ENCODE assay signal across 26 cellular contexts in genomic region chr9:91032056-91032455, GRCh38.
DNase-seq lines count a peak whose midpoint lies in the region; ATAC-seq, FAIRE-seq and TF ChIP-seq lines count a peak whose summit lies in the region.
"Had no signal": no experiment of that assay in that cellular context is flagged by ENCODE, and none has a peak within 500 bp of the region (broad histone marks: within the 10 kb centered on the region; RNA-seq: fewer than 3 reads in every experiment).

No MANE protein-coding gene starts in this region.

- H3K9ac ChIP-seq in kidney (ENCODE audit: low read length in 2 of 2): no peak overlapping the region
- H3K9ac ChIP-seq: BLaER1 treated with 17β-estradiol and CSF1 and Interleukin-3, amounts not matched to agents 10 nM and 100 nM had no signal

- intact Hi-C loops in Right ventricle myocardium inferior (cut with DNase I): loop anchor here (10.0 kb wide), 1 partner anchor 653 kb away; no protein-coding TSS in a partner anchor
- intact Hi-C loops in kidney (cut with DNase I): loop anchor here (10.0 kb wide), 1 partner anchor 403 kb away; no protein-coding TSS in a partner anchor

- peaks cover 3% of the 10 kb centered on the region for H3K4me1 ChIP-seq in cardiac muscle cell (ENCODE audit: low read depth)
- H3K4me1 ChIP-seq in kidney (ENCODE audit: control insufficient read depth in 1 of 2, insufficient read depth in 1 of 2, low read depth in 1 of 2, low read length in 2 of 2): peaks cover 0 to 2% of the 10 kb centered on the region in 2 donors

- no peaks in the 10 kb centered on the region for H3K36me3 ChIP-seq in cardiac muscle cell
- H3K36me3 ChIP-seq in kidney (ENCODE audit: control insufficient read depth in 1 of 2, insufficient read depth in 2 of 2, low read length in 2 of 2): no peaks in the 10 kb centered on the region
- H3K36me3 ChIP-seq: BLaER1 treated with 17β-estradiol and CSF1 and Interleukin-3, amounts not matched to agents 10 nM and 100 nM had no signal

- peaks cover 11% of the 10 kb centered on the region for H3K27me3 ChIP-seq in cardiac muscle cell
- H3K27me3 ChIP-seq: BLaER1 treated with 17β-estradiol and CSF1 and Interleukin-3, amounts not matched to agents 10 nM and 100 nM had no signal

- DNase-seq in cardiac muscle cell (ENCODE audit: low read depth in 1 of 2, low spot score in 1 of 2): peak; percentile 26 to 64
- no peak for DNase-seq in Right ventricle myocardium inferior (ENCODE audit: missing footprints)
- DNase-seq in amniotic epithelial cell (ENCODE audit: low read depth): peak; percentile 33
- peak; percentile 48 for DNase-seq in kidney
- DNase-seq in C1 segment of cervical spinal cord (lab: John Stamatoyannopoulos, UW): no peak
- DNase-seq in NCI-H82 (lab: John Stamatoyannopoulos, UW): no peak
- DNase-seq in stimulated activated CD4-positive, alpha-beta T cell treated with anti-CD3 and anti-CD28 coated beads, Interleukin-4, amount 100 ng/mL, for 24 hours: no peak
- DNase-seq: Caco-2; CD4-positive, alpha-beta memory T cell; DMS 273 treated with DMSO at 0.1 percent for 48 hours; DND-41; NCI-H1092; NCI-H1417 treated with DMSO at 0.1 percent for 48 hours; NCI-H187; NCI-H2081 treated with DMSO at 0.1 percent for 48 hours; NCI-H2171; NCI-H524; NCI-H748 treated with DMSO at 0.1 percent for 48 hours; NK-92 treated with Interleukin-12 subunit alpha and Interleukin-12 subunit beta, amount 100 ng/mL, for 24 hours; PC-3; SHP77 treated with DMSO at 0.1 percent for 48 hours had no signal

- no peaks in the 10 kb centered on the region for H3K9me3 ChIP-seq in cardiac muscle cell (ENCODE audit: low read depth)
- H3K9me3 ChIP-seq in kidney (ENCODE audit: control insufficient read depth in 1 of 2, low read length in 2 of 2): no peaks in the 10 kb centered on the region
- H3K9me3 ChIP-seq: Caco-2 had no signal

- no peak overlapping the region for H3K4me3 ChIP-seq in cardiac muscle cell
- H3K4me3 ChIP-seq in kidney (ENCODE audit: low read length in 2 of 2): no peak overlapping the region
- H3K4me3 ChIP-seq: BLaER1 treated with 17β-estradiol and CSF1 and Interleukin-3, amounts not matched to agents 10 nM and 100 nM had no signal

- H3K27ac ChIP-seq in cardiac muscle cell: no peak overlapping the region
- H3K27ac ChIP-seq in kidney (ENCODE audit: low read depth in 2 of 2, low read length in 2 of 2): no peak overlapping the region
- H3K27ac ChIP-seq: BLaER1 treated with 17β-estradiol and CSF1 and Interleukin-3, amounts not matched to agents 10 nM and 100 nM; RWPE1 had no signal

- TF ChIP-seq CTCF in cardiac muscle cell (IDR thresholded peaks at IDR 0.05; ENCODE audit: low read depth, low read length): no peak
- no peak for TF ChIP-seq CTCF in kidney (IDR thresholded peaks at IDR 0.05; ENCODE audit: borderline replicate concordance, extremely low read depth, insufficient read depth)

- no peak for ATAC-seq in Right ventricle myocardium inferior
- ATAC-seq: PC-3 had no signal

- FAIRE-seq in kidney (lab: Jason Lieb, UNC): no peak
- FAIRE-seq: A204.1, GM19239, H54 had no signal

Comparison
In these comparisons a context has a peak if more than half of its experiments do, and no peak if none do; other contexts are left out.
1. DNase-seq: peak in cardiac muscle cell (2 of 2), amniotic epithelial cell (single experiment) and kidney (single experiment); none in Right ventricle myocardium inferior (single experiment), C1 segment of cervical spinal cord (0 of 14), NCI-H82 (single experiment) and stimulated activated CD4-positive, alpha-beta T cell treated with anti-CD3 and anti-CD28 coated beads, Interleukin-4, amount 100 ng/mL, for 24 hours (single experiment).